ENCODE assay signal across 8 cellular contexts in genomic region chr17:18039535-18040286, GRCh38. TPM values are rescaled to one million over a fixed set of nuclear protein-coding genes. Genes with fewer than 3 reads are reported as not detected.
DNase-seq lines count a peak whose midpoint lies in the region; ATAC-seq and TF ChIP-seq lines count a peak whose summit lies in the region.

No MANE protein-coding gene starts in this region.

- no peaks in the 10 kb centered on the region for H3K9me3 Mint-ChIP-seq in effector memory CD8-positive, alpha-beta T cell

- intact Hi-C loops in upper lobe of right lung (cut with DNase I) = no loop called here

- H3K4me1 ChIP-seq in mucosa of rectum (ENCODE audit: control insufficient read depth in 2 of 2, insufficient read depth in 2 of 2, low read length in 2 of 2) = peaks cover 21% of the 10 kb centered on the region in 2 donors
- peaks cover 28% of the 10 kb centered on the region for H3K4me1 ChIP-seq in upper lobe of right lung

- H3K36me3 ChIP-seq in mucosa of rectum (ENCODE audit: control insufficient read depth in 2 of 2, insufficient read depth in 2 of 2, low read length in 2 of 2) (no peaks in the 10 kb centered on the region), upper lobe of right lung (no peaks in the 10 kb centered on the region)

- H3K27me3 Mint-ChIP-seq in effector memory CD8-positive, alpha-beta T cell = no peaks in the 10 kb centered on the region

- H3K9me3 ChIP-seq in AG04450 (ENCODE audit: control insufficient read depth, insufficient read depth, low read length) (no peaks in the 10 kb centered on the region; the same call in 1 of the 2 replicates), mucosa of rectum (ENCODE audit: control insufficient read depth in 2 of 2, low read length in 2 of 2) (no peaks in the 10 kb centered on the region), upper lobe of right lung (no peaks in the 10 kb centered on the region)

- TF ChIP-seq CTCF in AG04450 (IDR thresholded peaks at IDR 0.05; ENCODE audit: low read depth, low read length) (no peak), upper lobe of right lung (IDR thresholded peaks at IDR 0.05) (no peak)

- H3K4me3 ChIP-seq in AG04450 (ENCODE audit: low read depth, low read length) (peak overlapping the region; percentile 83), mucosa of rectum (ENCODE audit: low read length in 2 of 2) (peak overlapping the region; percentile 90 to 94), upper lobe of right lung (peak overlapping the region; percentile 94)

- peaks cover 34 to 40% of the 10 kb centered on the region in 2 donors for H3K4me1 Mint-ChIP-seq in effector memory CD8-positive, alpha-beta T cell (ENCODE audit: low read depth in 2 of 2)

- H3K27ac Mint-ChIP-seq in effector memory CD8-positive, alpha-beta T cell = peak overlapping the region; percentile 15 to 88

- DNase-seq in AG04450 (ENCODE audit: low read depth, low spot score) (no peak), upper lobe of right lung (peak; percentile 69), CD1c-positive myeloid dendritic cell (ENCODE audit: extremely low spot score) (no peak)
- peak in 1 of 3 experiments; percentile 39 for DNase-seq in effector memory CD8-positive, alpha-beta T cell

- peaks cover 7% of the 10 kb centered on the region for H3K36me3 Mint-ChIP-seq in effector memory CD8-positive, alpha-beta T cell (ENCODE audit: insufficient read depth)

- TF ChIP-seq POLR2A in Raji (IDR thresholded peaks at IDR 0.05; ENCODE audit: insufficient read depth, low read depth, low read length) = peak; percentile 3; the same call in 1 of the 2 replicates

- no peaks in the 10 kb centered on the region for H3K27me3 ChIP-seq in AG04450 (ENCODE audit: control insufficient read depth, insufficient read depth, low read length)
- no peaks in the 10 kb centered on the region for H3K27me3 ChIP-seq in mucosa of rectum (ENCODE audit: control insufficient read depth in 2 of 2, insufficient read depth in 2 of 2, low read length in 2 of 2)
- H3K27me3 ChIP-seq in upper lobe of right lung = no peaks in the 10 kb centered on the region

- no peak overlapping the region for H3K27ac ChIP-seq in AG04450 (ENCODE audit: low read depth, low read length)
- peak overlapping the region; percentile 62 to 77 for H3K27ac ChIP-seq in mucosa of rectum (ENCODE audit: low read depth in 2 of 2, low read length in 2 of 2)
- peak overlapping the region; percentile 70 for H3K27ac ChIP-seq in upper lobe of right lung

- H3K4me3 Mint-ChIP-seq in effector memory CD8-positive, alpha-beta T cell = peak overlapping the region; percentile 75 to 90

- POLR2A ChIA-PET in AG04450 (lab: Yijun Ruan, JAX) = no interaction called here

- CTCF ChIA-PET in AG04450 (lab: Charles Lee) = no interaction called here

- ATAC-seq in GM18499 (IDR thresholded peaks at IDR 0.05; ENCODE audit: insufficient read depth, unreplicated experiment) = peak; percentile 3
- ATAC-seq in HG02943 (IDR thresholded peaks at IDR 0.05; ENCODE audit: low read depth, unreplicated experiment) = peak; percentile 30
- peak; percentile 31 for ATAC-seq in effector memory CD8-positive, alpha-beta T cell (replicated peaks)
- peak; percentile 41 for ATAC-seq in upper lobe of right lung

- peak overlapping the region; percentile 78 for H3K9ac ChIP-seq in mucosa of rectum (ENCODE audit: low read depth in 1 of 2, low read length in 2 of 2)

RNA-seq across cellular contexts. Expression of gene GID4, which starts 0.5 kb away (rescaled TPM):
- polyA plus RNA-seq in AG04450 (2011; rRNA removed) = 6.9 and 7.6 TPM in 2 replicates
- 13.8 and 14.8 TPM in 2 replicates for polyA minus RNA-seq in AG04450 (2011; rRNA and poly(A)+ RNA removed)
- 11.6 TPM for total RNA-seq in upper lobe of right lung

RNA-seq across cellular contexts. Expression of gene ATPAF2, which starts 0.7 kb away (rescaled TPM):
- 16.6 and 16.9 TPM in 2 replicates for polyA plus RNA-seq in AG04450 (2011; rRNA removed)
- 14.7 and 22.3 TPM in 2 replicates for polyA minus RNA-seq in AG04450 (2011; rRNA and poly(A)+ RNA removed)
- 26.3 TPM for total RNA-seq in upper lobe of right lung

RNA-seq across cellular contexts. Expression of gene DRG2, which starts 48.0 kb away (rescaled TPM):
- polyA plus RNA-seq in AG04450 (2011; rRNA removed) = 31.5 and 36.0 TPM in 2 replicates
- polyA minus RNA-seq in AG04450 (2011; rRNA and poly(A)+ RNA removed) = 42.5 and 44.7 TPM in 2 replicates
- 35.1 TPM for total RNA-seq in upper lobe of right lung
